17 cellular contexts compared by ENCODE assay signal in genomic region chr15:63630036-63630751, GRCh38. TPM values are rescaled to one million over a fixed set of nuclear protein-coding genes. Genes with fewer than 3 reads are reported as not detected.
DNase-seq lines count a peak whose midpoint lies in the region; ATAC-seq and TF ChIP-seq lines count a peak whose summit lies in the region.
"Had no signal": no experiment of that assay in that cellular context is flagged by ENCODE, and none has a peak within 500 bp of the region (broad histone marks: within the 10 kb centered on the region; RNA-seq: fewer than 3 reads in every experiment).

No MANE protein-coding gene starts in this region.

- H3K27ac Mint-ChIP-seq in activated naive CD4-positive, alpha-beta T cell treated with anti-CD3 and anti-CD28 coated beads, Interleukin-2, amount 50 U/mL, for 24 hours: peak overlapping the region; percentile 71
- peak overlapping the region; percentile 14 for H3K27ac Mint-ChIP-seq in memory B cell

- H3K9me3 ChIP-seq in gastroesophageal sphincter: no peaks in the 10 kb centered on the region
- H3K9me3 ChIP-seq in Peyer's patch: no peaks in the 10 kb centered on the region

- H3K27ac ChIP-seq in gastroesophageal sphincter: peak overlapping the region in 2 of 4 donors; percentile 3 to 31
- H3K27ac ChIP-seq in Peyer's patch: peak overlapping the region in 1 of 4 donors; percentile 29
- H3K27ac ChIP-seq: PC-9 had no signal

- H3K36me3 Mint-ChIP-seq in activated naive CD4-positive, alpha-beta T cell treated with anti-CD3 and anti-CD28 coated beads, Interleukin-2, amount 50 U/mL, for 24 hours: peaks cover 20% of the 10 kb centered on the region
- H3K36me3 Mint-ChIP-seq in memory B cell: peaks cover 40% of the 10 kb centered on the region

- H3K4me3 ChIP-seq in gastroesophageal sphincter: peak overlapping the region in 1 of 2 donors; percentile 20
- no peak overlapping the region for H3K4me3 ChIP-seq in Peyer's patch
- H3K4me3 ChIP-seq: PC-9 had no signal

- no peak overlapping the region for H3K4me3 Mint-ChIP-seq in activated naive CD4-positive, alpha-beta T cell treated with anti-CD3 and anti-CD28 coated beads, Interleukin-2, amount 50 U/mL, for 24 hours
- no peak overlapping the region for H3K4me3 Mint-ChIP-seq in memory B cell

- H3K27me3 ChIP-seq in gastroesophageal sphincter (no peaks in the 10 kb centered on the region), Peyer's patch (no peaks in the 10 kb centered on the region)

- no peaks in the 10 kb centered on the region for H3K27me3 Mint-ChIP-seq in activated naive CD4-positive, alpha-beta T cell treated with anti-CD3 and anti-CD28 coated beads, Interleukin-2, amount 50 U/mL, for 24 hours
- H3K27me3 Mint-ChIP-seq in memory B cell: no peaks in the 10 kb centered on the region

- no peaks in the 10 kb centered on the region for H3K4me1 Mint-ChIP-seq in activated naive CD4-positive, alpha-beta T cell treated with anti-CD3 and anti-CD28 coated beads, Interleukin-2, amount 50 U/mL, for 24 hours
- H3K4me1 Mint-ChIP-seq in memory B cell: peaks cover 7% of the 10 kb centered on the region

- DNase-seq in activated naive CD4-positive, alpha-beta T cell treated with Interleukin-2 at 50 U/mL for 16 hours: no peak
- DNase-seq in cerebellar cortex (ENCODE audit: low spot score) (peak; percentile 17), memory B cell (ENCODE audit: low spot score in 2 of 2) (no peak), Peyer's patch (no peak)
- DNase-seq in stimulated activated naive CD4-positive, alpha-beta T cell (lab: John Stamatoyannopoulos, UW): no peak
- DNase-seq: DMS 273 treated with DMSO at 0.1 percent for 48 hours, KG1, NCI-H1436 treated with DMSO at 0.1 percent for 48 hours, NCI-H2029 treated with DMSO at 0.1 percent for 48 hours, NCI-H510A, NCI-H774, PC-9 had no signal

- H3K9me3 Mint-ChIP-seq in activated naive CD4-positive, alpha-beta T cell treated with anti-CD3 and anti-CD28 coated beads, Interleukin-2, amount 50 U/mL, for 24 hours: no peaks in the 10 kb centered on the region
- H3K9me3 Mint-ChIP-seq in memory B cell: no peaks in the 10 kb centered on the region

- WGBS in gastroesophageal sphincter (ENCODE audit: low coverage in 1 of 2), 2 donors: 82% methylated on average over 7 of the region's 7 CpGs

- no peak for TF ChIP-seq CTCF in gastroesophageal sphincter (IDR thresholded peaks at IDR 0.05)
- no peak for TF ChIP-seq CTCF in Peyer's patch (IDR thresholded peaks at IDR 0.05)

- H3K36me3 ChIP-seq in gastroesophageal sphincter (peaks cover 6 to 100% of the 10 kb centered on the region in 2 donors), Peyer's patch (peaks cover 0 to 99% (median 0%) of the 10 kb centered on the region in 3 donors)

- TF ChIP-seq POLR2A in gastroesophageal sphincter (IDR thresholded peaks at IDR 0.05): no peak
- no peak for TF ChIP-seq POLR2A in Peyer's patch (IDR thresholded peaks at IDR 0.05)

- H3K4me1 ChIP-seq in gastroesophageal sphincter: no peaks in the 10 kb centered on the region
- H3K4me1 ChIP-seq in Peyer's patch: no peaks in the 10 kb centered on the region

- ATAC-seq in memory B cell (ENCODE audit: low read depth) (no peak), gastroesophageal sphincter (no peak), GM21576 (IDR thresholded peaks at IDR 0.05; ENCODE audit: unreplicated experiment) (no peak)

- TF ChIP-seq EP300 in gastroesophageal sphincter (IDR thresholded peaks at IDR 0.05): no peak

RNA-seq across cellular contexts. Expression of gene FBXL22, which starts 33.0 kb away (rescaled TPM):
- total RNA-seq in gastroesophageal sphincter (10 to 100 TPM; 16.1 to 68.9 (median 39.0) TPM), Peyer's patch (1 to 10 TPM in 1 of 4 donors, not detected in 3; 1.1 TPM)
- total RNA-seq: A172, Daoy had no signal

Comparison
In these comparisons a context has a peak if more than half of its experiments do, and no peak if none do; other contexts are left out.
1. RNA of gene FBXL22, which starts 33.0 kb away (total RNA-seq): 16.1 to 68.9 TPM in gastroesophageal sphincter; 1.1 TPM in Peyer's patch; every median in the first group is over 4 times any median in the second.